In the genomic region with DNA sequence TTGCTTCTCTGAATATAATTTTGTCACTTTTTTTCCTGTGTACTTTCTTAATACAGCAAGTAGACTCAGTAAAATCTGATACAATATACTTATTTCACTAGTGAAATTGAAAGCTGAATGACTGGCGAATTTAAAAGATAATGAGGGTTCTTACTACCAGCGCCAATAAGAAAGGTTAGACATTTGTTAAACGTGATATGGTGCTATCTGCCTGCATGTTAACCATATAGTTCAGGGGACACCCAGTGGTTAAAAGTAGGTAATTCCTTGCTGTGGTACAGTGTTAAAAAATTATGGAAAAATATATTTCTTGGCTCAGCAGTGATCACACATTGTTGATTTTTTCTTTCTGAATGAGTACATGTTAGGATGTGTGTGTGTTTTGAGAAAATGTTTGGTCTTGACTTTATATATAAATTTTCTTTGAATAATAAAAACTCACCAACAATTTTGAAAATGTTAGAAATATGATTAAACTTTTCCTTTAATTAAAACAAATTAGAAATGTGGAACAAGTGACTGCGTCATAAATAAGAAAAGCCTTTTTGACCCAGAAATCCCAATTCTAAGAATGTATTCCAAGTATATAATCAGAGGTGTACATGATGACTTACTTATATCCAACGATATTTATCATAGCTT, we compare ENCODE assay signal across 8 cellular contexts. TPM values are rescaled to one million over a fixed set of nuclear protein-coding genes. Genes with fewer than 3 reads are reported as not detected.
A peak's percentile ranks its signal among the peaks of the same experiment; 100 is the strongest.
DNase-seq lines count a peak whose midpoint lies in the region; ATAC-seq, FAIRE-seq and TF ChIP-seq lines count a peak whose summit lies in the region.

No MANE protein-coding gene starts in this region.

- no peak overlapping the region for H3K14ac ChIP-seq in neuronal stem cell (ENCODE audit: low read length)

- H3K27ac ChIP-seq in astrocyte (ENCODE audit: low read depth, low read length), result no peak overlapping the region
- H3K27ac ChIP-seq in tibial nerve, result peak overlapping the region in 1 of 4 donors; percentile 26
- H3K27ac ChIP-seq in neuronal stem cell (replicated peaks; ENCODE audit: low read length), result no peak overlapping the region

- no peak overlapping the region for H3K18ac ChIP-seq in neuronal stem cell (ENCODE audit: low read length)

- H3K36me3 Mint-ChIP-seq in astrocyte (ENCODE audit: low read depth, unreplicated experiment), result peaks cover 15% of the 10 kb centered on the region

- WGBS in tibial nerve, 2 donors, result 52 to 56% methylated on average over 5 of the region's 5 CpGs
- WGBS in neuronal stem cell (ENCODE audit: extremely low coverage in 2 of 2, insufficient read length in 2 of 2, insufficient replicate concordance in 1 of 2), 2 donors, result no CpG with 5 or more reads among the region's 5 CpGs

- H3K27ac Mint-ChIP-seq in astrocyte (ENCODE audit: unreplicated experiment), result no peak overlapping the region

- DNase-seq in AG08396 (ENCODE audit: low spot score) (peak; percentile 43), GM13976 (ENCODE audit: low spot score) (peak; percentile 45), NCI-H2029 treated with DMSO at 0.1 percent for 48 hours (lab: John Stamatoyannopoulos, UW) (peak; percentile 69), astrocyte (ENCODE audit: low read depth) (peak; percentile 56), iris pigment epithelial cell (ENCODE audit: low read depth) (peak; percentile 77), tibial nerve (ENCODE audit: low spot score in 2 of 2) (no peak), neuronal stem cell (ENCODE audit: low spot score) (no peak)

- H3K4me3 Mint-ChIP-seq in astrocyte (ENCODE audit: unreplicated experiment), result no peak overlapping the region

- peak; percentile 26 for TF ChIP-seq CTCF in GM13976 (IDR thresholded peaks at IDR 0.05; ENCODE audit: borderline replicate concordance, control extremely low read depth, extremely low read depth, insufficient read depth, missing control alignments)
- TF ChIP-seq CTCF in astrocyte (IDR thresholded peaks at IDR 0.05; ENCODE audit: insufficient read depth, low read depth, low read length), result peak; percentile 75
- TF ChIP-seq CTCF in tibial nerve (IDR thresholded peaks at IDR 0.05), result peak in 4 of 5 experiments; percentile 29 to 50 (median 38)

- H2BK120ac ChIP-seq in neuronal stem cell (ENCODE audit: low read depth, low read length), result no peak overlapping the region

- H2AFZ ChIP-seq in astrocyte (ENCODE audit: low read depth, low read length) (no peak overlapping the region), neuronal stem cell (ENCODE audit: low read length) (no peak overlapping the region)

- TF ChIP-seq EP300 in tibial nerve (IDR thresholded peaks at IDR 0.05), result no peak

- H3K4me3 ChIP-seq in astrocyte (ENCODE audit: insufficient read depth, low read depth, low read length) (no peak overlapping the region), tibial nerve (no peak overlapping the region), neuronal stem cell (ENCODE audit: low read length in 2 of 2) (no peak overlapping the region)

- H3K23ac ChIP-seq in neuronal stem cell (ENCODE audit: low read depth, low read length, poor library complexity), result no peak overlapping the region

- H2BK15ac ChIP-seq in neuronal stem cell (ENCODE audit: low read length), result no peak overlapping the region

- H3K9ac ChIP-seq in astrocyte (ENCODE audit: low read length) (peak overlapping the region; percentile 35), neuronal stem cell (ENCODE audit: low read depth, low read length, poor library complexity) (no peak overlapping the region)

- in situ Hi-C loops in GM13976 (cut with MboI; ENCODE audit: low sequenced_read_pairs, unreplicated experiment), result no loop called here

- H3K79me1 ChIP-seq in neuronal stem cell (ENCODE audit: low read depth, low read length), result no peaks in the 10 kb centered on the region

- H3K9me3 ChIP-seq in astrocyte (ENCODE audit: insufficient read depth, low read depth, low read length), result no peaks in the 10 kb centered on the region
- H3K9me3 ChIP-seq in tibial nerve, result no peaks in the 10 kb centered on the region
- H3K9me3 ChIP-seq in neuronal stem cell (replicated peaks in 1 of 2; ENCODE audit: control insufficient read depth in 2 of 2, insufficient read depth in 1 of 2, low read depth in 1 of 2, low read length in 2 of 2), result peaks cover 0 to 1% of the 10 kb centered on the region in 2 donors

- peak; percentile 91 for ATAC-seq in HG02852 (IDR thresholded peaks at IDR 0.05; ENCODE audit: unreplicated experiment)

- no peak for FAIRE-seq in astrocyte (lab: Jason Lieb, UNC)

- H4K91ac ChIP-seq in neuronal stem cell (ENCODE audit: low read depth, low read length, poor library complexity), result no peak overlapping the region

- no peak overlapping the region for H2BK5ac ChIP-seq in neuronal stem cell (ENCODE audit: low read length)

- H2AK5ac ChIP-seq in neuronal stem cell (ENCODE audit: low read depth, low read length), result no peak overlapping the region

- H3K4me2 ChIP-seq in astrocyte (ENCODE audit: low read length) (peak overlapping the region; percentile 75), neuronal stem cell (ENCODE audit: insufficient read depth, low read length, poor library complexity, severe bottlenecking) (no peak overlapping the region)

- peaks cover 34% of the 10 kb centered on the region for H3K79me2 ChIP-seq in astrocyte (ENCODE audit: insufficient read depth, low read length)

- no peak overlapping the region for H4K8ac ChIP-seq in neuronal stem cell (ENCODE audit: low read depth, low read length)

- no peak overlapping the region for H3K4ac ChIP-seq in neuronal stem cell (ENCODE audit: low read length)

- no peaks in the 10 kb centered on the region for H3K27me3 Mint-ChIP-seq in astrocyte (ENCODE audit: low read depth, unreplicated experiment)

- no peak for TF ChIP-seq POLR2A in tibial nerve (IDR thresholded peaks at IDR 0.05)

- no peaks in the 10 kb centered on the region for H3K9me3 Mint-ChIP-seq in astrocyte (ENCODE audit: unreplicated experiment)

- peaks cover 4% of the 10 kb centered on the region for H3K36me3 ChIP-seq in astrocyte (ENCODE audit: insufficient read depth, low read length)
- peaks cover 0 to 5% (median 0%) of the 10 kb centered on the region in 3 donors for H3K36me3 ChIP-seq in tibial nerve
- H3K36me3 ChIP-seq in neuronal stem cell (replicated peaks in 1 of 2; ENCODE audit: control insufficient read depth in 2 of 2, insufficient read depth in 2 of 2, low read length in 2 of 2), result no peaks in the 10 kb centered on the region

- no peaks in the 10 kb centered on the region for H3K27me3 ChIP-seq in astrocyte (ENCODE audit: insufficient read depth, low read length)
- H3K27me3 ChIP-seq in tibial nerve, result no peaks in the 10 kb centered on the region
- no peaks in the 10 kb centered on the region for H3K27me3 ChIP-seq in neuronal stem cell (ENCODE audit: control insufficient read depth in 3 of 3, insufficient read depth in 3 of 3, low read depth in 1 of 3, low read length in 3 of 3)

- H3K4me1 Mint-ChIP-seq in astrocyte (ENCODE audit: low read depth, unreplicated experiment), result peaks cover 18% of the 10 kb centered on the region

- H2BK12ac ChIP-seq in neuronal stem cell (ENCODE audit: low read length), result no peak overlapping the region

- H4K20me1 ChIP-seq in astrocyte (ENCODE audit: insufficient read depth, low read length), result peaks cover 3% of the 10 kb centered on the region

- H3K4me1 ChIP-seq in astrocyte (ENCODE audit: insufficient read depth, low read length), result no peaks in the 10 kb centered on the region
- peaks cover 0 to 40% (median 4%) of the 10 kb centered on the region in 4 donors for H3K4me1 ChIP-seq in tibial nerve
- no peaks in the 10 kb centered on the region for H3K4me1 ChIP-seq in neuronal stem cell (ENCODE audit: control insufficient read depth in 2 of 2, insufficient read depth in 1 of 2, low read depth in 1 of 2, low read length in 2 of 2)

RNA-seq across cellular contexts. Expression of a gene that starts 25.8 kb away (rescaled TPM):
- 268 and 287 TPM in 2 replicates for total RNA-seq in astrocyte
- total RNA-seq in tibial nerve, result 100 to 1,000 TPM; 247 to 316 (median 259) TPM
- polyA plus RNA-seq in neuronal stem cell (2013, experiment 1 of 2), result 46.2 TPM
- polyA plus RNA-seq in neuronal stem cell (2013, experiment 2 of 2), result 48.1 TPM

Comparison
In these comparisons a context has a peak if more than half of its experiments do, and no peak if none do; other contexts are left out.
1. DNase-seq: peak in AG08396 (single experiment), GM13976 (single experiment), NCI-H2029 treated with DMSO at 0.1 percent for 48 hours (single experiment), astrocyte (single experiment) and iris pigment epithelial cell (single experiment); none in tibial nerve (0 of 2) and neuronal stem cell (single experiment).
2. Peak in every context shown above with its lines, with median percentiles within 50 percentile points of each other: CTCF ChIP-seq.